Comparison of ENCODE assay signal across 9 cellular contexts in the genomic region with DNA sequence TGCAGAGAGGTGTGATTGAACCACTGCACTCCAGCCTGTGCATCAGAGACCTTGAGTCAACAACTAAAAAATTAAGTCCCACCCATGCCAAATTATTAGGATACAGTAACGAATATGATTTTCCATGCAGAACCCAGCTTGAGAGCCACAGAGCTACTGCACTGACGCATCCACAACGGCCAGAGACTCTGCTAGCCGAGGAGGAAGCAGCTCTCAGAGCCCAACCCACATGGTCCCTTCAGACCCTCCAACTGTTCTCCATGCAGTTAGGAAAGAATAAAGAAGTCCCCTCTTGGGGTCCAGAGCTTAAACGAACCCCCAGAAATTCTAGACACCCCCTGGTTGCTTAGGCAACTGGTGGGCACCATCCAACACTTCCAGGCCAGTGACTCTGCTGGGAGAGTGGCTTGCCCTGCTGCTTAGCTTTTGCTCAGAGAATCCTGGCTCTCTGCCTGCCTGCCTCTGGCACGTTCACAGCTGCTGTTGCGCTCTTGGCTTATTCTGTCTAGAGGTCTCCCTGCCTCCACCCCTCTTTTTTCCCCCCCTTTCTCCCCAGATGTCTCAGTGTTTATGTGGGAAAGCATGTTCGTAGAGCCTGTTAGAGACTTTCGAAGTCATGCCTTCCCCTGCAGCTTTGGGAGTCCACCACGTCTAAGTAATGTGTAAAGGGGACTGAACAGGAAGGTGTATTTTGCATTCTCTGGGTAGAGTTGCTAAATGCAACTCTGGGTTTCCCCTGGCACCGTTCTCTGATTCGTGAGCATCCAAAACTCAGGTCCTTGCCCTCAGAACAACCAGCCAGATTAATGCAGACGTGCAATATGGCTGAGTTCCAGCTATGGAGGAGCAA.
DNase-seq lines count a peak whose midpoint lies in the region; ATAC-seq and TF ChIP-seq lines count a peak whose summit lies in the region.
"Had no signal": no experiment of that assay in that cellular context is flagged by ENCODE, and none has a peak within 500 bp of the region (broad histone marks: within the 10 kb centered on the region; RNA-seq: fewer than 3 reads in every experiment).

No MANE protein-coding gene starts in this region.

- no peaks in the 10 kb centered on the region for H3K9me3 Mint-ChIP-seq in activated naive CD8-positive, alpha-beta T cell treated with anti-CD3 and anti-CD28 coated beads, Interleukin-2, amount 50 U/mL, for 24 hours
- H3K9me3 Mint-ChIP-seq: activated naive CD8-positive, alpha-beta T cell treated with anti-CD3 and anti-CD28 coated beads, Interleukin-2, amount 10 ng/mL, durations not matched to agents 7 days and 5 days had no signal

- H3K79me2 ChIP-seq in DND-41 (ENCODE audit: insufficient read depth, low read length) = no peaks in the 10 kb centered on the region

- peaks cover 1% of the 10 kb centered on the region for H3K27me3 Mint-ChIP-seq in activated naive CD8-positive, alpha-beta T cell treated with anti-CD3 and anti-CD28 coated beads, Interleukin-2, amount 50 U/mL, for 24 hours

- H3K27me3 ChIP-seq in DND-41 (ENCODE audit: insufficient read depth, low read length, poor library complexity) = no peaks in the 10 kb centered on the region

- no peak overlapping the region for H3K27ac ChIP-seq in DND-41 (ENCODE audit: low read length)
- H3K27ac ChIP-seq in skin epidermis = peak overlapping the region in 18 of 21 experiments; percentile 2 to 73 (median 48)

- ATAC-seq in DND-41 (ENCODE audit: insufficient read depth, low read depth) (0 out of 3 replicates have a peak, but pooled peaks have one; percentile 12), GM21825 (IDR thresholded peaks at IDR 0.05; ENCODE audit: unreplicated experiment) (peak; percentile 71), HG03175 (IDR thresholded peaks at IDR 0.05; ENCODE audit: unreplicated experiment) (no peak)
- no peak for ATAC-seq in activated naive CD8-positive, alpha-beta T cell treated with anti-CD3 and anti-CD28 coated beads, Interleukin-2, amount 50 U/mL, for 24 hours

- H3K9me3 ChIP-seq in DND-41 (ENCODE audit: insufficient read depth, low read length, severe bottlenecking) = no peaks in the 10 kb centered on the region

- H3K4me1 ChIP-seq in DND-41 (ENCODE audit: insufficient read depth, low read length) = no peaks in the 10 kb centered on the region

- H3K36me3 Mint-ChIP-seq in activated naive CD8-positive, alpha-beta T cell treated with anti-CD3 and anti-CD28 coated beads, Interleukin-2, amount 50 U/mL, for 24 hours (ENCODE audit: low read depth) = no peaks in the 10 kb centered on the region
- H3K36me3 Mint-ChIP-seq: activated naive CD8-positive, alpha-beta T cell treated with anti-CD3 and anti-CD28 coated beads, Interleukin-2, amount 10 ng/mL, durations not matched to agents 7 days and 5 days had no signal

- H3K27ac Mint-ChIP-seq in activated naive CD8-positive, alpha-beta T cell treated with anti-CD3 and anti-CD28 coated beads, Interleukin-2, amount 50 U/mL, for 24 hours = no peak overlapping the region
- H3K27ac Mint-ChIP-seq: activated naive CD8-positive, alpha-beta T cell treated with anti-CD3 and anti-CD28 coated beads, Interleukin-2, amount 10 ng/mL, durations not matched to agents 7 days and 5 days had no signal

- no peak overlapping the region for H3K4me3 Mint-ChIP-seq in activated naive CD8-positive, alpha-beta T cell treated with anti-CD3 and anti-CD28 coated beads, Interleukin-2, amount 50 U/mL, for 24 hours
- H3K4me3 Mint-ChIP-seq: activated naive CD8-positive, alpha-beta T cell treated with anti-CD3 and anti-CD28 coated beads, Interleukin-2, amount 10 ng/mL, durations not matched to agents 7 days and 5 days had no signal

- H3K4me3 ChIP-seq in DND-41 (ENCODE audit: low read depth in 1 of 2, low read length in 2 of 2) (no peak overlapping the region), skin epidermis (no peak overlapping the region)

- H4K20me1 ChIP-seq in DND-41 (ENCODE audit: insufficient read depth, low read length) = no peaks in the 10 kb centered on the region

- H3K4me2 ChIP-seq in DND-41 (ENCODE audit: insufficient read depth, low read length) = no peak overlapping the region

- H3K9ac ChIP-seq in DND-41 (ENCODE audit: low read depth, low read length) = no peak overlapping the region

- TF ChIP-seq CTCF in DND-41 (IDR thresholded peaks at IDR 0.05; ENCODE audit: borderline replicate concordance, extremely low read depth, low read length, poor library complexity, severe bottlenecking) = no peak

- no peaks in the 10 kb centered on the region for H3K36me3 ChIP-seq in DND-41 (ENCODE audit: insufficient read depth, low read length)

- no peak overlapping the region for H2AFZ ChIP-seq in DND-41 (ENCODE audit: low read depth, low read length)

- no peaks in the 10 kb centered on the region for H3K4me1 Mint-ChIP-seq in activated naive CD8-positive, alpha-beta T cell treated with anti-CD3 and anti-CD28 coated beads, Interleukin-2, amount 50 U/mL, for 24 hours
- H3K4me1 Mint-ChIP-seq: activated naive CD8-positive, alpha-beta T cell treated with anti-CD3 and anti-CD28 coated beads, Interleukin-2, amount 10 ng/mL, durations not matched to agents 7 days and 5 days had no signal

- DNase-seq in DND-41 = no peak
- DNase-seq in NCI-H524 treated with DMSO at 0.1 percent for 48 hours (lab: John Stamatoyannopoulos, UW) = peak; percentile 35
- DNase-seq in germinal center (ENCODE audit: low spot score) = peak; percentile 63
- no peak for DNase-seq in NCI-H345 treated with DMSO at 0.1 percent for 48 hours (lab: John Stamatoyannopoulos, UW; ENCODE audit: unreplicated experiment)
- DNase-seq in activated naive CD8-positive, alpha-beta T cell treated with anti-CD3 and anti-CD28 coated beads, Interleukin-2, amount 50 U/mL, for 24 hours = no peak
- DNase-seq: activated naive CD8-positive, alpha-beta T cell treated with anti-CD3 and anti-CD28 coated beads, Interleukin-2, amount 10 ng/mL, durations not matched to agents 7 days and 5 days had no signal

Comparison
In these comparisons a context has a peak if more than half of its experiments do, and no peak if none do; other contexts are left out.
1. ATAC-seq: peak in DND-41 (single experiment) and GM21825 (single experiment); none in activated naive CD8-positive, alpha-beta T cell treated with anti-CD3 and anti-CD28 coated beads, Interleukin-2, amount 50 U/mL, for 24 hours (single experiment) and HG03175 (single experiment).
2. DNase-seq: peak in NCI-H524 treated with DMSO at 0.1 percent for 48 hours (single experiment) and germinal center (single experiment); none in DND-41 (single experiment), NCI-H345 treated with DMSO at 0.1 percent for 48 hours (single experiment) and activated naive CD8-positive, alpha-beta T cell treated with anti-CD3 and anti-CD28 coated beads, Interleukin-2, amount 50 U/mL, for 24 hours (single experiment).